In the genomic region with DNA sequence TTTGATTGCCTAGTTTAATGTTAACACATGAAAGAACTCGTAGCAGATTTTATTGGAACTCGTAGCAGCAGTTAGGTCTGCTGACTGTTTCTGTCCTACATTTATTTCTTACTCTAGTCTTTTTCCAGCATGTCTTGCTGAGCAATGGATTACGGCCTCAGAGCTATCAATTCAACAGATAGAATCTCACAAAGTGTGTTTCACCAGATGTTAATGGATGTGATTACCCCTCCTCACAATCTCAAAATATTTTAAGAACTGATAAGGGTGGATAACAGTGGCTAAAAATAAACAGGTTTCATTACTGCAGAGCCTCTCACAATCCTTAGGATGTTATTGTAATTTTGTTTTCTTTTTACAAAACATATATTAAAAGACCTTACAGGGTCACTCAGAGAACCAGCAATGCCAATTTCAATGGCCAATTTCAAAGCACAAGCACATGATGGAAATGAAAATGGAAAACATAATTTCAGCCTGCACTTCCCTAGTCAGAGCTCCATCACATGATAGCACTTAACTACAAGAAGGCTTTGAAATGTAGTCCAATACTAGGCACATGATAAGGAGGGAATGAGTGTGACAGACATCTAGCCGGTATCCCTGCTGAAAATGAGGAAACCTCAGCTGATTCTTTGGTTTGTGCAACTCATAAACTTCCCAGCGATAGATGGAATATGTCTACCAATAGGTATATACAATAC, we compare ENCODE assay signal across 31 cellular contexts.
DNase-seq lines count a peak whose midpoint lies in the region; ATAC-seq and TF ChIP-seq lines count a peak whose summit lies in the region.
"Had no signal": no experiment of that assay in that cellular context is flagged by ENCODE, and none has a peak within 500 bp of the region (broad histone marks: within the 10 kb centered on the region; RNA-seq: fewer than 3 reads in every experiment).

No MANE protein-coding gene starts in this region.

- no peak overlapping the region for H3K27ac Mint-ChIP-seq in activated CD8-positive, alpha-beta memory T cell treated with anti-CD3 and anti-CD28 coated beads, Interleukin-2, amount 10 ng/mL, durations not matched to agents 7 days and 5 days
- H3K27ac Mint-ChIP-seq: CD4-positive, alpha-beta T cell; GM23338; HFFc6 had no signal

- no peak overlapping the region for H3K4me3 Mint-ChIP-seq in activated CD8-positive, alpha-beta memory T cell treated with anti-CD3 and anti-CD28 coated beads, Interleukin-2, amount 10 ng/mL, durations not matched to agents 7 days and 5 days
- H3K4me3 Mint-ChIP-seq: CD4-positive, alpha-beta T cell; GM23338; HFFc6 had no signal

- intact Hi-C loops in left ventricle myocardium inferior (cut with micrococcal nuclease), result no loop called here
- intact Hi-C loops in Right ventricle myocardium inferior (cut with DNase I), result no loop called here
- intact Hi-C loops in ascending aorta (cut with DNase I), result no loop called here

- no peak for DNase-seq in left ventricle myocardium inferior
- DNase-seq in Right ventricle myocardium inferior (ENCODE audit: missing footprints), result no peak
- peak; percentile 15 for DNase-seq in SK-N-SH
- peak; percentile 10 for DNase-seq in mesenchymal stem cell
- DNase-seq in ascending aorta (ENCODE audit: low spot score in 2 of 2), result no peak
- DNase-seq in activated CD8-positive, alpha-beta memory T cell treated with anti-CD3 and anti-CD28 coated beads, Interleukin-2, amount 10 ng/mL, durations not matched to agents 7 days and 5 days, result no peak
- DNase-seq: AML-193; CD4-positive, alpha-beta T cell; COR-L47; EL; GDM1; HFFc6; IMR-90; KG1; MG63; NCI-H1105 treated with DMSO at 0.1 percent for 48 hours; NCI-H146; NCI-H1930; NCI-H2107; NCI-H226; NCI-H510A; NCI-H69; SJCRH30 had no signal

- H3K4me1 Mint-ChIP-seq in activated CD8-positive, alpha-beta memory T cell treated with anti-CD3 and anti-CD28 coated beads, Interleukin-2, amount 10 ng/mL, durations not matched to agents 7 days and 5 days, result no peaks in the 10 kb centered on the region
- H3K4me1 Mint-ChIP-seq: GM23338 had no signal

- POLR2A ChIA-PET in SK-N-SH (lab: Yijun Ruan, JAX), result no interaction called here

- H3K36me3 ChIP-seq in left ventricle myocardium inferior (no peaks in the 10 kb centered on the region), SK-N-SH (replicated peaks in 1 of 2; ENCODE audit: control insufficient read depth in 1 of 2, insufficient read depth in 2 of 2, low read length in 1 of 2) (no peaks in the 10 kb centered on the region), mesenchymal stem cell (ENCODE audit: control insufficient read depth in 1 of 2, insufficient read depth in 2 of 2, low read depth in 1 of 2, low read length in 2 of 2) (no peaks in the 10 kb centered on the region), ascending aorta (no peaks in the 10 kb centered on the region)
- H3K36me3 ChIP-seq: BLaER1 treated with 17β-estradiol and CSF1 and Interleukin-3, amounts not matched to agents 10 nM and 100 nM; HAP-1; MG63; SJCRH30 had no signal

- H3K18ac ChIP-seq in mesenchymal stem cell (ENCODE audit: low read depth in 1 of 2, low read length in 2 of 2), result no peak overlapping the region

- H3F3A ChIP-seq in SK-N-SH (replicated peaks; ENCODE audit: insufficient read depth), result no peaks in the 10 kb centered on the region

- H3K4me2 ChIP-seq in SK-N-SH, result no peak overlapping the region
- no peak overlapping the region for H3K4me2 ChIP-seq in mesenchymal stem cell (ENCODE audit: low read length, poor library complexity, severe bottlenecking)
- H3K4me2 ChIP-seq: A549; BLaER1 treated with 17β-estradiol and CSF1 and Interleukin-3, amounts not matched to agents 10 nM and 100 nM; GM23338 had no signal

- no peak for TF ChIP-seq CTCF in left ventricle myocardium inferior (IDR thresholded peaks at IDR 0.05; ENCODE audit: borderline replicate concordance)
- TF ChIP-seq CTCF in SK-N-SH (IDR thresholded peaks at IDR 0.05), result no peak
- TF ChIP-seq CTCF in ascending aorta (IDR thresholded peaks at IDR 0.05), result no peak

- no peaks in the 10 kb centered on the region for H3K9me2 ChIP-seq in SK-N-SH

- 12% methylated on average over 5 of the region's 5 CpGs for WGBS in SK-N-SH (ENCODE audit: low lambda C conversion rate)
- WGBS in mesenchymal stem cell, result 37% methylated on average over 4 of the region's 5 CpGs

- H3K9ac ChIP-seq in SK-N-SH (no peak overlapping the region), mesenchymal stem cell (ENCODE audit: low read length) (no peak overlapping the region)
- H3K9ac ChIP-seq: BLaER1 treated with 17β-estradiol and CSF1 and Interleukin-3, amounts not matched to agents 10 nM and 100 nM had no signal

- H4K8ac ChIP-seq in mesenchymal stem cell (ENCODE audit: low read length), result no peak overlapping the region

- H2BK5ac ChIP-seq in mesenchymal stem cell (ENCODE audit: low read depth, low read length, poor library complexity, severe bottlenecking), result no peak overlapping the region

- ATAC-seq in Right ventricle myocardium inferior (no peak), HG02610 (IDR thresholded peaks at IDR 0.05; ENCODE audit: unreplicated experiment) (no peak)
- ATAC-seq in activated CD8-positive, alpha-beta memory T cell treated with anti-CD3 and anti-CD28 coated beads, Interleukin-2, amount 10 ng/mL, durations not matched to agents 7 days and 5 days, result no peak
- ATAC-seq: A549, GM12878, GM23338, Panc1 had no signal

- H2AFZ ChIP-seq in SK-N-SH (ENCODE audit: low read depth) (no peak overlapping the region), mesenchymal stem cell (ENCODE audit: low read depth, low read length) (no peak overlapping the region)
- H2AFZ ChIP-seq: GM23338 had no signal

- no peaks in the 10 kb centered on the region for H4K20me1 ChIP-seq in SK-N-SH (ENCODE audit: insufficient read depth)
- H4K20me1 ChIP-seq: BLaER1 treated with 17β-estradiol and CSF1 and Interleukin-3, amounts not matched to agents 10 nM and 100 nM had no signal

- H2BK120ac ChIP-seq in mesenchymal stem cell (ENCODE audit: low read depth, low read length), result no peak overlapping the region

- H3K27me3 Mint-ChIP-seq in activated CD8-positive, alpha-beta memory T cell treated with anti-CD3 and anti-CD28 coated beads, Interleukin-2, amount 10 ng/mL, durations not matched to agents 7 days and 5 days, result no peaks in the 10 kb centered on the region
- H3K27me3 Mint-ChIP-seq: CD4-positive, alpha-beta T cell had no signal

- H3K4me3 ChIP-seq in left ventricle myocardium inferior (no peak overlapping the region), SK-N-SH (ENCODE audit: low read depth in 2 of 2, low read length in 1 of 2) (no peak overlapping the region), mesenchymal stem cell (ENCODE audit: insufficient read depth in 1 of 2, low read depth in 1 of 2, low read length in 2 of 2) (no peak overlapping the region), ascending aorta (no peak overlapping the region)
- H3K4me3 ChIP-seq: A549; BLaER1 treated with 17β-estradiol and CSF1 and Interleukin-3, amounts not matched to agents 10 nM and 100 nM; GM12878; GM23338; HAP-1; MG63; SJCRH30 had no signal

- H3K27ac ChIP-seq in left ventricle myocardium inferior (replicated peaks) (peak overlapping the region; percentile 39), SK-N-SH (ENCODE audit: low read depth in 2 of 2, low read length in 1 of 2) (peak overlapping the region in 1 of 2 experiments; percentile 58; a peak in 2 of 4 replicates), mesenchymal stem cell (ENCODE audit: low read length, poor library complexity, severe bottlenecking) (no peak overlapping the region), ascending aorta (no peak overlapping the region)
- H3K27ac ChIP-seq: A549; BLaER1 treated with 17β-estradiol and CSF1 and Interleukin-3, amounts not matched to agents 10 nM and 100 nM; RWPE1; SJCRH30 had no signal

- H3K79me2 ChIP-seq in SK-N-SH (ENCODE audit: insufficient read depth), result no peaks in the 10 kb centered on the region

- no peak overlapping the region for H3K4ac ChIP-seq in mesenchymal stem cell (ENCODE audit: low read depth in 1 of 2, low read length in 2 of 2)

- H3K4me1 ChIP-seq in left ventricle myocardium inferior (peaks cover 13% of the 10 kb centered on the region), SK-N-SH (ENCODE audit: control insufficient read depth in 1 of 2, insufficient read depth in 2 of 2, low read depth in 1 of 2, low read length in 1 of 2) (no peaks in the 10 kb centered on the region; a peak in 1 of 4 replicates), mesenchymal stem cell (ENCODE audit: control insufficient read depth, insufficient read depth, low read depth, low read length) (no peaks in the 10 kb centered on the region), ascending aorta (no peaks in the 10 kb centered on the region)
- H3K4me1 ChIP-seq: A549; BLaER1 treated with 17β-estradiol and CSF1 and Interleukin-3, amounts not matched to agents 10 nM and 100 nM; HAP-1; SJCRH30 had no signal

- no peaks in the 10 kb centered on the region for H3K36me3 Mint-ChIP-seq in activated CD8-positive, alpha-beta memory T cell treated with anti-CD3 and anti-CD28 coated beads, Interleukin-2, amount 10 ng/mL, durations not matched to agents 7 days and 5 days

- peak in 1 of 2 experiments; percentile 54; a peak in 1 of 4 replicates for TF ChIP-seq EP300 in SK-N-SH (IDR thresholded peaks at IDR 0.05; ENCODE audit: borderline replicate concordance in 1 of 2, low read depth in 1 of 2, low read length in 1 of 2)

- TF ChIP-seq RAD21 in SK-N-SH (IDR thresholded peaks at IDR 0.05; ENCODE audit: low read length), result no peak

- H3K9me3 Mint-ChIP-seq in activated CD8-positive, alpha-beta memory T cell treated with anti-CD3 and anti-CD28 coated beads, Interleukin-2, amount 10 ng/mL, durations not matched to agents 7 days and 5 days (ENCODE audit: low read depth), result peaks cover 8% of the 10 kb centered on the region

- peaks cover 14% of the 10 kb centered on the region for H3K9me3 ChIP-seq in left ventricle myocardium inferior (replicated peaks)
- H3K9me3 ChIP-seq in SK-N-SH, result no peaks in the 10 kb centered on the region
- H3K9me3 ChIP-seq in mesenchymal stem cell (ENCODE audit: control insufficient read depth, low read length), result peaks cover 17% of the 10 kb centered on the region
- no peaks in the 10 kb centered on the region for H3K9me3 ChIP-seq in ascending aorta
- H3K9me3 ChIP-seq: A549, HAP-1, MG63, SJCRH30 had no signal

- no peak overlapping the region for H2AK5ac ChIP-seq in mesenchymal stem cell (ENCODE audit: low read length, severe bottlenecking)

- H3K79me1 ChIP-seq in mesenchymal stem cell (replicated peaks; ENCODE audit: low read length, poor library complexity, severe bottlenecking), result no peaks in the 10 kb centered on the region

- CTCF ChIA-PET in SK-N-SH (lab: Yijun Ruan, JAX), result interaction anchor here (1.0 to 1.7 kb wide), 4 partner anchors 14 to 22 kb away, joined by 3 to 6 read pairs (median 4); no protein-coding TSS in a partner anchor
- CTCF ChIA-PET in activated CD8-positive, alpha-beta memory T cell treated with anti-CD3 and anti-CD28 coated beads, Interleukin-2, amount 10 ng/mL, durations not matched to agents 7 days and 5 days (lab: Charles Lee), result no interaction called here

- H2BK12ac ChIP-seq in mesenchymal stem cell (ENCODE audit: low read length in 2 of 2), result no peak overlapping the region

- H3K23ac ChIP-seq in mesenchymal stem cell (ENCODE audit: low read length in 2 of 2), result no peak overlapping the region

- no peak overlapping the region for H2BK15ac ChIP-seq in mesenchymal stem cell (ENCODE audit: low read depth, poor library complexity, severe bottlenecking)

- H4K91ac ChIP-seq in mesenchymal stem cell (ENCODE audit: low read length), result no peak overlapping the region

- no peak overlapping the region for H3K14ac ChIP-seq in mesenchymal stem cell (ENCODE audit: low read length in 2 of 2)

- H3K27me3 ChIP-seq in left ventricle myocardium inferior (ENCODE audit: low read depth) (no peaks in the 10 kb centered on the region), SK-N-SH (ENCODE audit: insufficient read depth) (no peaks in the 10 kb centered on the region), mesenchymal stem cell (ENCODE audit: control insufficient read depth in 1 of 2, insufficient read depth in 1 of 2, low read length in 2 of 2) (no peaks in the 10 kb centered on the region), ascending aorta (no peaks in the 10 kb centered on the region)
- H3K27me3 ChIP-seq: BLaER1 treated with 17β-estradiol and CSF1 and Interleukin-3, amounts not matched to agents 10 nM and 100 nM; MG63; SJCRH30 had no signal

Comparison
In these comparisons a context has a peak if more than half of its experiments do, and no peak if none do; other contexts are left out.
1. DNase-seq: peak in SK-N-SH (single experiment) and mesenchymal stem cell (single experiment); none in left ventricle myocardium inferior (single experiment), Right ventricle myocardium inferior (single experiment), ascending aorta (0 of 2) and activated CD8-positive, alpha-beta memory T cell treated with anti-CD3 and anti-CD28 coated beads, Interleukin-2, amount 10 ng/mL, durations not matched to agents 7 days and 5 days (single experiment).